3 cellular contexts compared by ENCODE assay signal in genomic region chr6:139713911-139714527, GRCh38.
A peak's percentile ranks its signal among the peaks of the same experiment; 100 is the strongest.
TF ChIP-seq lines count a peak whose summit lies in the region.

No MANE protein-coding gene starts in this region.

TF ChIP-seq in Ishikawa, 13 proteins besides CTCF, POLR2A, EP300 and RAD21:
- no peak for TF ChIP-seq TEAD4 (IDR thresholded peaks at IDR 0.05)
- TF ChIP-seq CEBPB (IDR thresholded peaks at IDR 0.05) = peak; percentile 92

TF ChIP-seq in K562, 482 proteins besides CTCF, POLR2A, EP300 and RAD21:
- TF ChIP-seq CEBPG (CRISPR knock-in tag; IDR thresholded peaks at IDR 0.05) = no peak
- peak; percentile 70 to 92 for TF ChIP-seq CEBPG (tag; conservative IDR thresholded peaks at IDR 0.05 in 1 of 2, IDR thresholded peaks at IDR 0.05 in 1 of 2)
- TF ChIP-seq L3MBTL2 (IDR thresholded peaks at IDR 0.05) = no peak
- no peak for TF ChIP-seq RBM39 (optimal IDR thresholded peaks at IDR 0.05; ENCODE audit: low read depth, low read length)
- 0 out of 2 replicates have a peak, but pooled peaks have one; percentile 2 for TF ChIP-seq NFE2 (IDR thresholded peaks at IDR 0.05; ENCODE audit: low read depth)
- TF ChIP-seq LARP7 (IDR thresholded peaks at IDR 0.05) = no peak
- no peak for TF ChIP-seq ZNF507 (tag; conservative IDR thresholded peaks at IDR 0.05)
- TF ChIP-seq CEBPB (tag; IDR thresholded peaks at IDR 0.05) = peak; percentile 97

TF ChIP-seq in HepG2, 621 proteins besides CTCF, POLR2A, EP300 and RAD21:
- TF ChIP-seq ZNF501 (CRISPR knock-in tag; IDR thresholded peaks at IDR 0.05) (no peak), CEBPB (IDR thresholded peaks at IDR 0.05; ENCODE audit: borderline replicate concordance, low read depth, low read length) (peak; percentile 92), ZNF329 (CRISPR knock-in tag; IDR thresholded peaks at IDR 0.05; ENCODE audit: low read depth) (no peak)
